ENCODE assay signal across 14 cellular contexts in genomic region chr3:110414851-110415250, GRCh38.
DNase-seq lines count a peak whose midpoint lies in the region; ATAC-seq and TF ChIP-seq lines count a peak whose summit lies in the region.
"Had no signal": no experiment of that assay in that cellular context is flagged by ENCODE, and none has a peak within 500 bp of the region (broad histone marks: within the 10 kb centered on the region; RNA-seq: fewer than 3 reads in every experiment).

No MANE protein-coding gene starts in this region.

- POLR2A ChIA-PET in PC-3 (lab: Charles Lee; ENCODE audit: unreplicated experiment), result no interaction called here

- no peaks in the 10 kb centered on the region for H4K20me1 ChIP-seq in PC-3 (ENCODE audit: low read length)

- ATAC-seq in PC-3 (peak; percentile 83), HG02938 (IDR thresholded peaks at IDR 0.05; ENCODE audit: unreplicated experiment) (no peak)
- ATAC-seq: stimulated activated memory B cell treated with anti-CD40 and anti-IgM and Interleukin-4, amounts not matched to agents 10 μg/mL and 1 μg/mL and 100 μg/mL, for 72 hours had no signal

- CTCF ChIA-PET in PC-3 (lab: Charles Lee), result no interaction called here

- H3K36me3 Mint-ChIP-seq in osteocyte (ENCODE audit: unreplicated experiment), result no peaks in the 10 kb centered on the region
- H3K36me3 Mint-ChIP-seq: stimulated activated memory B cell treated with anti-CD40 and anti-IgM and Interleukin-4, amounts not matched to agents 10 μg/mL and 1 μg/mL and 100 μg/mL, for 72 hours had no signal

- intact Hi-C loops in PC-3 (cut with micrococcal nuclease), result loop anchor here (2.0 kb wide), 1 partner anchor 30 kb away; no protein-coding TSS in a partner anchor

- H3K27me3 ChIP-seq in PC-3 (ENCODE audit: low read length) (no peaks in the 10 kb centered on the region), Peyer's patch (no peaks in the 10 kb centered on the region)

- H3K4me3 Mint-ChIP-seq in osteocyte (ENCODE audit: unreplicated experiment), result no peak overlapping the region
- H3K4me3 Mint-ChIP-seq: activated T-helper 1 cell treated with anti-CD3 and anti-CD28 coated beads, Interleukin-12 subunit alpha, Interleukin-12 subunit beta, Interleukin-2, Interleukin-4 antibody, amounts not matched to agents 30 ng/mL and 10 ng/mL and 1 ng/mL, durations not matched to agents 14 hours and 24 hours and 36 hours; stimulated activated memory B cell treated with anti-CD40 and anti-IgM and Interleukin-4, amounts not matched to agents 10 μg/mL and 1 μg/mL and 100 μg/mL, for 72 hours had no signal

- H3F3A ChIP-seq in PC-3 (ENCODE audit: low read length, unreplicated experiment), result peaks cover 11% of the 10 kb centered on the region

- peaks cover 34% of the 10 kb centered on the region for H3K4me1 ChIP-seq in PC-3 (ENCODE audit: insufficient read depth, low read length)
- no peaks in the 10 kb centered on the region for H3K4me1 ChIP-seq in Peyer's patch

- H3K27me3 Mint-ChIP-seq in osteocyte (ENCODE audit: unreplicated experiment), result no peaks in the 10 kb centered on the region
- H3K27me3 Mint-ChIP-seq: stimulated activated memory B cell treated with anti-CD40 and anti-IgM and Interleukin-4, amounts not matched to agents 10 μg/mL and 1 μg/mL and 100 μg/mL, for 72 hours had no signal

- no TSS peak for BruUV-seq in PC-3 (replicated peaks; lab: Mats Ljungman, UMichigan)

- no peak for TF ChIP-seq POLR2A in Peyer's patch (IDR thresholded peaks at IDR 0.05)

- in situ Hi-C loops in GM13976 (cut with MboI; ENCODE audit: low sequenced_read_pairs, unreplicated experiment), result no loop called here

- peak overlapping the region; percentile 53 for H3K4me2 ChIP-seq in PC-3 (ENCODE audit: low read length)

- H3K27ac Mint-ChIP-seq in osteocyte (ENCODE audit: unreplicated experiment), result peak overlapping the region; percentile 87
- H3K27ac Mint-ChIP-seq: activated T-helper 1 cell treated with anti-CD3 and anti-CD28 coated beads, Interleukin-12 subunit alpha, Interleukin-12 subunit beta, Interleukin-2, Interleukin-4 antibody, amounts not matched to agents 30 ng/mL and 10 ng/mL and 1 ng/mL, durations not matched to agents 14 hours and 24 hours and 36 hours; stimulated activated memory B cell treated with anti-CD40 and anti-IgM and Interleukin-4, amounts not matched to agents 10 μg/mL and 1 μg/mL and 100 μg/mL, for 72 hours had no signal

- DNase-seq in Daoy (ENCODE audit: low read depth) (peak; percentile 54), PC-3 (peak; percentile 83), epithelial cell of proximal tubule (ENCODE audit: low read depth) (peak; percentile 66), osteocyte (ENCODE audit: extremely low spot score, unreplicated experiment) (no peak), GM13976 (ENCODE audit: low spot score) (no peak), NCI-H2196 (lab: John Stamatoyannopoulos, UW; ENCODE audit: unreplicated experiment) (no peak), Peyer's patch (no peak)
- DNase-seq: activated CD4-positive, CD25-positive, alpha-beta regulatory T cell treated with anti-CD3 and anti-CD28 coated beads, Interleukin-2, amount 50 U/mL, for 72 hours; cerebellar nuclear complex; NCI-H510A treated with DMSO at 0.1 percent for 48 hours had no signal

- TF ChIP-seq CTCF in PC-3 (conservative IDR thresholded peaks at IDR 0.05; ENCODE audit: low read depth, low read length), result no peak
- TF ChIP-seq CTCF in epithelial cell of proximal tubule (conservative IDR thresholded peaks at IDR 0.05; ENCODE audit: low read depth, low read length), result no peak
- TF ChIP-seq CTCF in osteocyte (IDR thresholded peaks at IDR 0.05), result no peak
- no peak for TF ChIP-seq CTCF in GM13976 (IDR thresholded peaks at IDR 0.05; ENCODE audit: borderline replicate concordance, control extremely low read depth, extremely low read depth, insufficient read depth, missing control alignments)
- TF ChIP-seq CTCF in Peyer's patch (IDR thresholded peaks at IDR 0.05), result no peak

- H2AFZ ChIP-seq in PC-3 (ENCODE audit: low read length), result 0 out of 2 replicates have a peak overlapping the region, but pooled peaks have one; percentile 36

- H3K9ac ChIP-seq in PC-3 (ENCODE audit: low read length), result no peak overlapping the region

- no peaks in the 10 kb centered on the region for H3K36me3 ChIP-seq in PC-3 (ENCODE audit: low read depth, low read length)
- no peaks in the 10 kb centered on the region for H3K36me3 ChIP-seq in Peyer's patch

- H3K9me3 ChIP-seq in PC-3 (ENCODE audit: low read length) (no peaks in the 10 kb centered on the region), Peyer's patch (no peaks in the 10 kb centered on the region)

- peak overlapping the region; percentile 63 for H3K27ac ChIP-seq in PC-3 (ENCODE audit: low read length)
- H3K27ac ChIP-seq in Peyer's patch, result no peak overlapping the region
- H3K27ac ChIP-seq: SK-N-MC had no signal

- H3K4me3 ChIP-seq in PC-3 (ENCODE audit: low read length) (no peak overlapping the region), epithelial cell of proximal tubule (ENCODE audit: low read depth, low read length) (no peak overlapping the region), Peyer's patch (no peak overlapping the region)
- H3K4me3 ChIP-seq: SK-N-MC had no signal

- H3K9me2 ChIP-seq in PC-3 (replicated peaks; ENCODE audit: low read length), result no peaks in the 10 kb centered on the region

- peaks cover 10% of the 10 kb centered on the region for H3K9me3 Mint-ChIP-seq in osteocyte (ENCODE audit: unreplicated experiment)
- H3K9me3 Mint-ChIP-seq: activated T-helper 1 cell treated with anti-CD3 and anti-CD28 coated beads, Interleukin-12 subunit alpha, Interleukin-12 subunit beta, Interleukin-2, Interleukin-4 antibody, amounts not matched to agents 30 ng/mL and 10 ng/mL and 1 ng/mL, durations not matched to agents 14 hours and 24 hours and 36 hours; stimulated activated memory B cell treated with anti-CD40 and anti-IgM and Interleukin-4, amounts not matched to agents 10 μg/mL and 1 μg/mL and 100 μg/mL, for 72 hours had no signal

- H3K79me2 ChIP-seq in PC-3 (ENCODE audit: low read length), result no peaks in the 10 kb centered on the region

- peaks cover 47% of the 10 kb centered on the region for H3K4me1 Mint-ChIP-seq in osteocyte (ENCODE audit: unreplicated experiment)
- H3K4me1 Mint-ChIP-seq: stimulated activated memory B cell treated with anti-CD40 and anti-IgM and Interleukin-4, amounts not matched to agents 10 μg/mL and 1 μg/mL and 100 μg/mL, for 72 hours had no signal

Comparison
In these comparisons a context has a peak if more than half of its experiments do, and no peak if none do; other contexts are left out.
1. DNase-seq: peak in Daoy (single experiment), PC-3 (single experiment) and epithelial cell of proximal tubule (single experiment); none in osteocyte (single experiment), GM13976 (single experiment), NCI-H2196 (single experiment) and Peyer's patch (0 of 3).